Comparison of ENCODE assay signal across 1 cellular context in genomic region chr1:204343850-204344249, GRCh38.
TF ChIP-seq lines count a peak whose summit lies in the region.

No MANE protein-coding gene starts in this region.

TF ChIP-seq in K562, 482 proteins besides CTCF, POLR2A, EP300 and RAD21 (continued from another document):
- TF ChIP-seq ID3 (CRISPR knock-in tag; IDR thresholded peaks at IDR 0.05) (no peak), ID3 (tag; IDR thresholded peaks at IDR 0.05) (no peak), NR3C1 (CRISPR knock-in tag; IDR thresholded peaks at IDR 0.05) (no peak), KAT7 (CRISPR knock-in tag; IDR thresholded peaks at IDR 0.05; ENCODE audit: borderline replicate concordance) (no peak), HBP1 (CRISPR knock-in tag; IDR thresholded peaks at IDR 0.05) (no peak), ADNP (tag; IDR thresholded peaks at IDR 0.05) (no peak), ZNF121 (CRISPR knock-in tag; conservative IDR thresholded peaks at IDR 0.05) (peak; percentile 92), CBX5 (IDR thresholded peaks at IDR 0.05; ENCODE audit: borderline replicate concordance, low read depth) (no peak), SMAD4 (CRISPR knock-in tag; conservative IDR thresholded peaks at IDR 0.05) (no peak), ZNF263 (CRISPR knock-in tag; IDR thresholded peaks at IDR 0.05; ENCODE audit: borderline replicate concordance) (no peak), DDX20 (tag; IDR thresholded peaks at IDR 0.05; ENCODE audit: low read depth) (no peak), ETV5 (CRISPR knock-in tag; IDR thresholded peaks at IDR 0.05; ENCODE audit: low read depth) (no peak), NKRF (IDR thresholded peaks at IDR 0.05; ENCODE audit: borderline replicate concordance) (no peak), RBM25 (IDR thresholded peaks at IDR 0.05; ENCODE audit: low read depth, low read length, severe bottlenecking) (peak; percentile 28), PCBP1 (IDR thresholded peaks at IDR 0.05; ENCODE audit: low read depth, low read length, poor library complexity, severe bottlenecking) (no peak), E2F1 (CRISPR knock-in tag; IDR thresholded peaks at IDR 0.05) (no peak)
